29 cellular contexts compared by ENCODE assay signal in genomic region chr4:26308573-26308972, GRCh38. TPM values are rescaled to one million over a fixed set of nuclear protein-coding genes. Genes with fewer than 3 reads are reported as not detected.
DNase-seq lines count a peak whose midpoint lies in the region; ATAC-seq, FAIRE-seq and TF ChIP-seq lines count a peak whose summit lies in the region.
"Had no signal": no experiment of that assay in that cellular context is flagged by ENCODE, and none has a peak within 500 bp of the region (broad histone marks: within the 10 kb centered on the region; RNA-seq: fewer than 3 reads in every experiment).

No MANE protein-coding gene starts in this region.

- TF ChIP-seq POLR2A in GM12892 (IDR thresholded peaks at IDR 0.05; ENCODE audit: low read depth, low read length) = no peak

- no peak for DNase-seq in activated CD8-positive, alpha-beta memory T cell treated with anti-CD3 and anti-CD28 coated beads, Interleukin-2, amount 10 ng/mL, durations not matched to agents 7 days and 5 days
- no peak for DNase-seq in activated CD8-positive, alpha-beta memory T cell treated with anti-CD3 and anti-CD28 coated beads, Interleukin-2, amount 50 U/mL, for 48 hours
- DNase-seq in GM12892 (ENCODE audit: insufficient read length) (no peak), NCI-H1417 treated with DMSO at 0.1 percent for 48 hours (lab: John Stamatoyannopoulos, UW) (no peak), NCI-H2107 (lab: John Stamatoyannopoulos, UW) (no peak)
- no peak for DNase-seq in activated T-helper 2 cell treated with anti-CD3 and anti-CD28 coated beads, Interferon-gamma antibody, Interleukin-2, Interleukin-4, amounts not matched to agents 10 μg/mL and 5 μg/mL and 100 μg/mL, durations not matched to agents 14 hours and 24 hours and 36 hours (ENCODE audit: low spot score)
- no peak for DNase-seq in natural killer cell treated with Interleukin-12 subunit alpha and Interleukin-12 subunit beta and Interleukin-15 and Interleukin-18, amount 100 ng/mL, for 72 hours (ENCODE audit: low spot score)
- DNase-seq: activated CD4-positive, alpha-beta T cell treated with anti-CD3 and anti-CD28 coated beads, Interleukin-2, amount 50 U/mL, for 1 hour; activated CD8-positive, alpha-beta memory T cell treated with anti-CD3 and anti-CD28 coated beads, Interleukin-2, amount 50 U/mL, for 4 hours; activated gamma-delta T cell; amniotic stem cell; brain microvascular endothelial cell; CD4-positive, alpha-beta memory T cell; dorsolateral prefrontal cortex; foreskin melanocyte; H9; heart right ventricle; kidney glomerular epithelial cell; NCI-H2029 treated with DMSO at 0.1 percent for 48 hours; NCI-H82; right cardiac atrium; SIG-M5; stimulated activated CD4-positive, alpha-beta T cell treated with anti-CD3 and anti-CD28 coated beads, Interleukin-2, amount 100 ng/mL, for 24 hours; T-helper 9 cell; thyroid gland had no signal

- H3K27me3 Mint-ChIP-seq in activated CD8-positive, alpha-beta memory T cell treated with anti-CD3 and anti-CD28 coated beads, Interleukin-2, amount 10 ng/mL, durations not matched to agents 7 days and 5 days = no peaks in the 10 kb centered on the region
- H3K27me3 Mint-ChIP-seq in activated T-helper 2 cell treated with anti-CD3 and anti-CD28 coated beads, Interferon-gamma antibody, Interleukin-2, Interleukin-4, amounts not matched to agents 10 μg/mL and 5 μg/mL and 100 μg/mL, durations not matched to agents 14 hours and 24 hours and 36 hours (ENCODE audit: low read depth) = no peaks in the 10 kb centered on the region
- peaks cover 0 to 2% of the 10 kb centered on the region in 2 donors for H3K27me3 Mint-ChIP-seq in natural killer cell treated with Interleukin-12 subunit alpha and Interleukin-12 subunit beta and Interleukin-15 and Interleukin-18, amount 100 ng/mL, for 72 hours
- H3K27me3 Mint-ChIP-seq: CD4-positive, alpha-beta memory T cell had no signal

- H3K27ac Mint-ChIP-seq in activated CD8-positive, alpha-beta memory T cell treated with anti-CD3 and anti-CD28 coated beads, Interleukin-2, amount 10 ng/mL, durations not matched to agents 7 days and 5 days = peak overlapping the region; percentile 68
- peak overlapping the region; percentile 69 for H3K27ac Mint-ChIP-seq in activated T-helper 2 cell treated with anti-CD3 and anti-CD28 coated beads, Interferon-gamma antibody, Interleukin-2, Interleukin-4, amounts not matched to agents 10 μg/mL and 5 μg/mL and 100 μg/mL, durations not matched to agents 14 hours and 24 hours and 36 hours
- H3K27ac Mint-ChIP-seq in natural killer cell treated with Interleukin-12 subunit alpha and Interleukin-12 subunit beta and Interleukin-15 and Interleukin-18, amount 100 ng/mL, for 72 hours = no peak overlapping the region
- H3K27ac Mint-ChIP-seq: B cell, H9, mesothelial cell of epicardium had no signal

- H3K4me3 Mint-ChIP-seq in activated CD8-positive, alpha-beta memory T cell treated with anti-CD3 and anti-CD28 coated beads, Interleukin-2, amount 10 ng/mL, durations not matched to agents 7 days and 5 days = no peak overlapping the region
- H3K4me3 Mint-ChIP-seq in activated T-helper 2 cell treated with anti-CD3 and anti-CD28 coated beads, Interferon-gamma antibody, Interleukin-2, Interleukin-4, amounts not matched to agents 10 μg/mL and 5 μg/mL and 100 μg/mL, durations not matched to agents 14 hours and 24 hours and 36 hours (ENCODE audit: low read depth) = no peak overlapping the region
- no peak overlapping the region for H3K4me3 Mint-ChIP-seq in natural killer cell treated with Interleukin-12 subunit alpha and Interleukin-12 subunit beta and Interleukin-15 and Interleukin-18, amount 100 ng/mL, for 72 hours
- H3K4me3 Mint-ChIP-seq: B cell, H9, mesothelial cell of epicardium had no signal

- CTCF ChIA-PET in activated CD8-positive, alpha-beta memory T cell treated with anti-CD3 and anti-CD28 coated beads, Interleukin-2, amount 10 ng/mL, durations not matched to agents 7 days and 5 days (lab: Charles Lee) = interaction anchor here (0.7 to 2.7 kb wide), 2 partner anchors 17 to 20 kb away, joined by 5 to 13 read pairs; no protein-coding TSS in a partner anchor

- H3K9me3 Mint-ChIP-seq in activated CD8-positive, alpha-beta memory T cell treated with anti-CD3 and anti-CD28 coated beads, Interleukin-2, amount 10 ng/mL, durations not matched to agents 7 days and 5 days (ENCODE audit: low read depth) = no peaks in the 10 kb centered on the region
- peaks cover 3% of the 10 kb centered on the region for H3K9me3 Mint-ChIP-seq in activated T-helper 2 cell treated with anti-CD3 and anti-CD28 coated beads, Interferon-gamma antibody, Interleukin-2, Interleukin-4, amounts not matched to agents 10 μg/mL and 5 μg/mL and 100 μg/mL, durations not matched to agents 14 hours and 24 hours and 36 hours
- no peaks in the 10 kb centered on the region for H3K9me3 Mint-ChIP-seq in natural killer cell treated with Interleukin-12 subunit alpha and Interleukin-12 subunit beta and Interleukin-15 and Interleukin-18, amount 100 ng/mL, for 72 hours
- H3K9me3 Mint-ChIP-seq: H9, mesothelial cell of epicardium had no signal

- peak; percentile 36 for FAIRE-seq in GM12892 (lab: Jason Lieb, UNC)
- FAIRE-seq: RCC 7860 had no signal

- peak; percentile 80 for ATAC-seq in activated CD8-positive, alpha-beta memory T cell treated with anti-CD3 and anti-CD28 coated beads, Interleukin-2, amount 10 ng/mL, durations not matched to agents 7 days and 5 days
- ATAC-seq in natural killer cell treated with Interleukin-12 subunit alpha and Interleukin-12 subunit beta and Interleukin-15 and Interleukin-18, amount 100 ng/mL, for 72 hours = peak; percentile 50 to 57
- ATAC-seq in GM19397 (IDR thresholded peaks at IDR 0.05; ENCODE audit: unreplicated experiment) = no peak
- ATAC-seq: heart right ventricle, right cardiac atrium had no signal

- intact Hi-C loops in activated T-helper 2 cell treated with anti-CD3 and anti-CD28 coated beads, Interferon-gamma antibody, Interleukin-2, Interleukin-4, amounts not matched to agents 10 μg/mL and 5 μg/mL and 100 μg/mL, durations not matched to agents 14 hours and 24 hours and 36 hours (cut with micrococcal nuclease) = loop anchor here (1.0 kb wide), 3 partner anchors 11 to 163 kb away; no protein-coding TSS in a partner anchor

- peaks cover 37% of the 10 kb centered on the region for H3K4me1 Mint-ChIP-seq in activated CD8-positive, alpha-beta memory T cell treated with anti-CD3 and anti-CD28 coated beads, Interleukin-2, amount 10 ng/mL, durations not matched to agents 7 days and 5 days
- peaks cover 48% of the 10 kb centered on the region for H3K4me1 Mint-ChIP-seq in activated T-helper 2 cell treated with anti-CD3 and anti-CD28 coated beads, Interferon-gamma antibody, Interleukin-2, Interleukin-4, amounts not matched to agents 10 μg/mL and 5 μg/mL and 100 μg/mL, durations not matched to agents 14 hours and 24 hours and 36 hours (ENCODE audit: low read depth)
- peaks cover 9 to 17% of the 10 kb centered on the region in 2 donors for H3K4me1 Mint-ChIP-seq in natural killer cell treated with Interleukin-12 subunit alpha and Interleukin-12 subunit beta and Interleukin-15 and Interleukin-18, amount 100 ng/mL, for 72 hours (ENCODE audit: low read depth in 2 of 2)

- H3K36me3 Mint-ChIP-seq in activated CD8-positive, alpha-beta memory T cell treated with anti-CD3 and anti-CD28 coated beads, Interleukin-2, amount 10 ng/mL, durations not matched to agents 7 days and 5 days = peaks cover 7% of the 10 kb centered on the region
- H3K36me3 Mint-ChIP-seq in activated T-helper 2 cell treated with anti-CD3 and anti-CD28 coated beads, Interferon-gamma antibody, Interleukin-2, Interleukin-4, amounts not matched to agents 10 μg/mL and 5 μg/mL and 100 μg/mL, durations not matched to agents 14 hours and 24 hours and 36 hours (ENCODE audit: low read depth) = peaks cover 7% of the 10 kb centered on the region
- no peaks in the 10 kb centered on the region for H3K36me3 Mint-ChIP-seq in natural killer cell treated with Interleukin-12 subunit alpha and Interleukin-12 subunit beta and Interleukin-15 and Interleukin-18, amount 100 ng/mL, for 72 hours
- H3K36me3 Mint-ChIP-seq: CD4-positive, alpha-beta memory T cell; mesothelial cell of epicardium had no signal

RNA-seq across cellular contexts. Expression of gene RBPJ, which starts 12.2 kb away (rescaled TPM):
- 100 to 1,000 TPM in 1 of 2 experiments, 10 to 100 TPM in 1; 73.3 to 163 TPM for total RNA-seq in activated CD8-positive, alpha-beta memory T cell treated with anti-CD3 and anti-CD28 coated beads, Interleukin-2, amount 10 ng/mL, durations not matched to agents 7 days and 5 days
- 62.6 TPM for polyA plus RNA-seq in GM12892 (2012; ENCODE audit: missing spikeins)
- 527 and 540 TPM in 2 replicates for total RNA-seq in activated T-helper 2 cell treated with anti-CD3 and anti-CD28 coated beads, Interferon-gamma antibody, Interleukin-2, Interleukin-4, amounts not matched to agents 10 μg/mL and 5 μg/mL and 100 μg/mL, durations not matched to agents 14 hours and 24 hours and 36 hours
- total RNA-seq in natural killer cell treated with Interleukin-12 subunit alpha and Interleukin-12 subunit beta and Interleukin-15 and Interleukin-18, amount 100 ng/mL, for 72 hours = 100 to 1,000 TPM; 179 to 212 TPM

Comparison
In these comparisons a context has a peak if more than half of its experiments do, and no peak if none do; other contexts are left out.
1. H3K27ac Mint-ChIP-seq: peak in activated CD8-positive, alpha-beta memory T cell treated with anti-CD3 and anti-CD28 coated beads, Interleukin-2, amount 10 ng/mL, durations not matched to agents 7 days and 5 days (single experiment) and activated T-helper 2 cell treated with anti-CD3 and anti-CD28 coated beads, Interferon-gamma antibody, Interleukin-2, Interleukin-4, amounts not matched to agents 10 μg/mL and 5 μg/mL and 100 μg/mL, durations not matched to agents 14 hours and 24 hours and 36 hours (single experiment); none in natural killer cell treated with Interleukin-12 subunit alpha and Interleukin-12 subunit beta and Interleukin-15 and Interleukin-18, amount 100 ng/mL, for 72 hours (0 of 2).